ENCODE assay signal across 10 cellular contexts in the genomic region with DNA sequence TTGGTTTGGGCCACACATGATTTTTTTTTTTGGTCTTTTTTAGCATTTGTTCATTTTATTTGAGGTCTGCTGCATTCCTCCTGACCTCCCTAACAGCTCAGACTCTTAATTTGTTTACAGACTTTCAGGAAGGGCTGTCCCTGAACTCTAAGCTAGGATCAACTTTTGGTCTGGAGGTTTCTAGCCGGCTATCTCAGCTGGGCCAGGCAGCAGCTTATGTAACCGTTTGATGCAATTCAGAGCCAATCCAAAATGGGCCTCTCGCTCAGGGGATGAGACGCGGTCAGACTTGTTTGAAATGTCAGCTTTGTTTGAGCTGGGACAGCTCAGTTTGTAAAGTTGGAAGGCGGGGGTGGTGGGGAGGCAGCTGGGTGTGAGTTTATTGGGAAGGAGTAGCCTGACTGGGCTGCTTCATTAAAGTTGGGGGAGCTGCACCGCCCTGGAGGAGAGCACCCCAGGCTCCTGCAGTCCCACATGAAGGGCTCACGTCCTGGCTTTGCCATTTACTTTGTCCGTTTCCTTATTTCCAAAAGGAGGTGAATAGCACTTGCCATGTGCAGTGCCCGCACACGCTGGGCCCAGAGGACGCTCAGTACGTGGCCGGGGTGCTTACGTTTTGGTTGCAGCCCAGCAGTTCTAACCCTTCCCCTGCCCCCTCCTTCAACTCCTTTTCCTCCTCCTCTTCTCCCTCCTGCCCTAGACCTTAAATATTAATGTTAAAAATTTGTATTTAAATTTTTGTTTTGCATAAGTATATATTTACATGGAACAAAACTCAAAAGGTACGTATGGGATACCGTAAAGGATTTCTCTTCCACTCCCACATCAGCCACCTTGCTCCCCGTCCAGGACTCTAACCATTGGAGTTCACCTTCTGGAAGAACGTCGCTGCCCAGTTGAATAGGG.
DNase-seq lines count a peak whose midpoint lies in the region; ATAC-seq, FAIRE-seq and TF ChIP-seq lines count a peak whose summit lies in the region.
"Had no signal": no experiment of that assay in that cellular context is flagged by ENCODE, and none has a peak within 500 bp of the region (broad histone marks: within the 10 kb centered on the region; RNA-seq: fewer than 3 reads in every experiment).

No MANE protein-coding gene starts in this region.

- peaks cover 46% of the 10 kb centered on the region for H3K4me1 Mint-ChIP-seq in CD4-positive, alpha-beta T cell (ENCODE audit: low read depth)

- peaks cover 29% of the 10 kb centered on the region for H3K36me3 Mint-ChIP-seq in CD4-positive, alpha-beta T cell (ENCODE audit: low read depth)

- no peak overlapping the region for H3K27ac Mint-ChIP-seq in CD4-positive, alpha-beta T cell

- no peak overlapping the region for H3K27ac ChIP-seq in CD4-positive, alpha-beta T cell (ENCODE audit: low read depth, low read length)

- DNase-seq in Ammon's horn (ENCODE audit: low spot score) = peak; percentile 81
- peak; percentile 83 for DNase-seq in SK-MEL-5 (ENCODE audit: low read depth, low spot score)
- peak; percentile 35 to 90 (median 71) for DNase-seq in head of caudate nucleus
- DNase-seq in nucleus accumbens (lab: John Stamatoyannopoulos, UW) = peak in 46 of 56 donors; percentile 8 to 81 (median 48)
- DNase-seq in cortex of kidney (lab: John Stamatoyannopoulos, UW) = no peak
- DNase-seq in CD4-positive, alpha-beta T cell = no peak
- DNase-seq in RKO (ENCODE audit: low spot score) = no peak
- DNase-seq in urothelium cell line (ENCODE audit: low spot score) = no peak
- DNase-seq: Calu3 had no signal

- POLR2A ChIA-PET in CD4-positive, alpha-beta T cell (lab: Charles Lee) = no interaction called here

- in situ Hi-C loops in SK-MEL-5 (cut with HindIII; ENCODE audit: low pct_unique_long_range_greater_than_20kb, low sequenced_read_pairs) = no loop called here

- no peak for FAIRE-seq in urothelium cell line (lab: Jason Lieb, UNC)
- FAIRE-seq: GM19239 had no signal

- no peak for TF ChIP-seq CTCF in CD4-positive, alpha-beta T cell (IDR thresholded peaks at IDR 0.05)

- no peaks in the 10 kb centered on the region for H3K27me3 Mint-ChIP-seq in CD4-positive, alpha-beta T cell

- H3K9me3 ChIP-seq in CD4-positive, alpha-beta T cell (ENCODE audit: control insufficient read depth, low read length) = no peaks in the 10 kb centered on the region

- no peaks in the 10 kb centered on the region for H3K9me3 Mint-ChIP-seq in CD4-positive, alpha-beta T cell

- H3K27me3 ChIP-seq in CD4-positive, alpha-beta T cell (ENCODE audit: control insufficient read depth, insufficient read depth, low read length) = no peaks in the 10 kb centered on the region

- intact Hi-C loops in head of caudate nucleus (cut with DNase I) = loop anchor here (10.0 kb wide), 1 partner anchor 167 kb away; no protein-coding TSS in a partner anchor
- intact Hi-C loops in CD4-positive, alpha-beta T cell (cut with DNase I, micrococcal nuclease) = loop anchor here (5.0 to 10.0 kb wide), 2 partner anchors 1355 to 1357 kb away; no protein-coding TSS in a partner anchor

- CTCF ChIA-PET in CD4-positive, alpha-beta T cell (lab: Charles Lee) = interaction anchor here (0.6 kb wide), 1 partner anchor 81 kb away, joined by 3 read pairs; no protein-coding TSS in a partner anchor

- no peak overlapping the region for H3K4me3 Mint-ChIP-seq in CD4-positive, alpha-beta T cell

- ATAC-seq in CD4-positive, alpha-beta T cell (ENCODE audit: poor library complexity) = no peak

Comparison
In these comparisons a context has a peak if more than half of its experiments do, and no peak if none do; other contexts are left out.
1. DNase-seq: peak in Ammon's horn (single experiment), SK-MEL-5 (single experiment), head of caudate nucleus (42 of 42) and nucleus accumbens (46 of 56); none in cortex of kidney (single experiment), CD4-positive, alpha-beta T cell (0 of 10), RKO (single experiment) and urothelium cell line (single experiment).